In the genomic region with DNA sequence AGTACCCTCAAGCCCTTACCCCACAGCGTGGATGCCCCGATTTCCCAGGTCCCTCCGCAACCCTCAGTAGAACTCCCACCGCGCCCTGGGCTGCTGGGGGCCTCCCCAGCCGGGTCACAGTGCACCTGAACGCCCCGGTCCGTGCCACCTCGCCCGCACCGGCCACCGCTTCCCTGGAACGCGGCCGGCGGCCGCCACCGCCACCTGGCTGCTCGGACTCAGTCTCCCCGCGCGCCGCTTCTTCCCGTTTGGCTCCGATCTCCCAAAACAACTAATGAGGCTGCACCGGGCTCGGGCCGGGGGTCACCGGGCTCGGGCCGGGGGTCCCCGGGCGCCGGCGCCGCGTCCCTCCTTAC, we compare ENCODE assay signal across 8 cellular contexts.
A peak's percentile ranks its signal among the peaks of the same experiment; 100 is the strongest.
DNase-seq lines count a peak whose midpoint lies in the region; ATAC-seq and TF ChIP-seq lines count a peak whose summit lies in the region.

No MANE protein-coding gene starts in this region.

- peaks cover 5% of the 10 kb centered on the region; the same call in 1 of the 2 replicates for H3K36me3 ChIP-seq in RWPE2 (ENCODE audit: low read depth)
- H3K36me3 ChIP-seq in parathyroid adenoma (ENCODE audit: control insufficient read depth, insufficient read depth, low read length), result no peaks in the 10 kb centered on the region

- TF ChIP-seq CTCF in RWPE2 (IDR thresholded peaks at IDR 0.05; ENCODE audit: poor library complexity, severe bottlenecking) (no peak), fibroblast of mammary gland (conservative IDR thresholded peaks at IDR 0.05; ENCODE audit: control insufficient read depth, insufficient read depth, low read depth, low read length) (no peak), parathyroid adenoma (IDR thresholded peaks at IDR 0.05) (peak; percentile 20)

- peaks cover 31% of the 10 kb centered on the region for H3K79me2 ChIP-seq in parathyroid adenoma

- H3K4me1 ChIP-seq in RWPE2 (ENCODE audit: insufficient read depth, poor library complexity, severe bottlenecking) (peaks cover 8% of the 10 kb centered on the region), parathyroid adenoma (peaks cover 20% of the 10 kb centered on the region)

- H3K9me3 ChIP-seq in RWPE2 (ENCODE audit: severe bottlenecking), result no peaks in the 10 kb centered on the region
- H3K9me3 ChIP-seq in parathyroid adenoma (ENCODE audit: control insufficient read depth, low read length), result no peaks in the 10 kb centered on the region

- H3K27me3 ChIP-seq in RWPE2 (ENCODE audit: insufficient read depth, poor library complexity, severe bottlenecking) (no peaks in the 10 kb centered on the region), parathyroid adenoma (ENCODE audit: control insufficient read depth, insufficient read depth, low read length) (no peaks in the 10 kb centered on the region)

- H3K27ac ChIP-seq in RWPE2 (ENCODE audit: poor library complexity, severe bottlenecking) (peak overlapping the region; percentile 86), parathyroid adenoma (peak overlapping the region; percentile 76)

- peak overlapping the region; percentile 96 for H3K4me2 ChIP-seq in parathyroid adenoma (ENCODE audit: low read length)

- peak overlapping the region; percentile 83 for H3K9ac ChIP-seq in parathyroid adenoma

- ATAC-seq in RWPE2 (ENCODE audit: low read depth), result no peak
- no peak for ATAC-seq in HG03460 (IDR thresholded peaks at IDR 0.05; ENCODE audit: unreplicated experiment)
- ATAC-seq in GM19351 (IDR thresholded peaks at IDR 0.05; ENCODE audit: unreplicated experiment), result no peak

- peak overlapping the region; percentile 93 for H2AFZ ChIP-seq in parathyroid adenoma

- peak; percentile 55 for DNase-seq in NCI-H748 (lab: John Stamatoyannopoulos, UW; ENCODE audit: unreplicated experiment)
- DNase-seq in NCI-H748 treated with DMSO at 0.1 percent for 48 hours (lab: John Stamatoyannopoulos, UW), result no peak
- DNase-seq in RWPE2 (ENCODE audit: low spot score), result no peak
- no peak for DNase-seq in fibroblast of mammary gland (ENCODE audit: low read depth)
- no peak for DNase-seq in NCI-H2081 (lab: John Stamatoyannopoulos, UW)

- H3K4me3 ChIP-seq in RWPE2 (ENCODE audit: severe bottlenecking) (peak overlapping the region; percentile 90), fibroblast of mammary gland (ENCODE audit: control insufficient read depth, low read depth, low read length) (peak overlapping the region; percentile 62), parathyroid adenoma (ENCODE audit: low read depth, low read length) (peak overlapping the region; percentile 89)
